ENCODE assay signal across 9 cellular contexts in genomic region chr16:46961373-46962353, GRCh38. TPM values are rescaled to one million over a fixed set of nuclear protein-coding genes. Genes with fewer than 3 reads are reported as not detected.
DNase-seq lines count a peak whose midpoint lies in the region; ATAC-seq and TF ChIP-seq lines count a peak whose summit lies in the region.
"Had no signal": no experiment of that assay in that cellular context is flagged by ENCODE, and none has a peak within 500 bp of the region (broad histone marks: within the 10 kb centered on the region; RNA-seq: fewer than 3 reads in every experiment).

No MANE protein-coding gene starts in this region.

- no peak overlapping the region for H3K27ac ChIP-seq in thyroid gland
- H3K27ac ChIP-seq: testis had no signal

- POLR2A ChIA-PET in naive thymus-derived CD8-positive, alpha-beta T cell (lab: Charles Lee) = interaction anchor here (2.9 kb wide), 1 partner anchor 11 kb away, joined by 16 read pairs; the partner anchor contains the start of gene DNAJA2

- TF ChIP-seq CTCF in thyroid gland (IDR thresholded peaks at IDR 0.05) = no peak

- no peaks in the 10 kb centered on the region for H3K9me3 ChIP-seq in thyroid gland
- H3K9me3 ChIP-seq: testis had no signal

- H3K4me3 ChIP-seq in thyroid gland (replicated peaks in 1 of 3) = no peak overlapping the region
- H3K4me3 ChIP-seq: testis had no signal

- H3K4me1 ChIP-seq in thyroid gland = no peaks in the 10 kb centered on the region
- H3K4me1 ChIP-seq: testis had no signal

- H3K36me3 ChIP-seq in thyroid gland = peaks cover 74 to 81% of the 10 kb centered on the region in 2 donors

- intact Hi-C loops in thyroid gland (cut with DNase I) = no loop called here

- H3K36me3 Mint-ChIP-seq in activated T-helper 17 cell treated with anti-CD3 and anti-CD28 coated beads, Interleukin-2, amount 50 U/mL, for 72 hours (ENCODE audit: low read depth) = peaks cover 100% of the 10 kb centered on the region
- peaks cover 0 to 97% (median 8%) of the 10 kb centered on the region in 3 donors for H3K36me3 Mint-ChIP-seq in naive thymus-derived CD8-positive, alpha-beta T cell

- peaks cover 15% of the 10 kb centered on the region for H3K4me1 Mint-ChIP-seq in activated T-helper 17 cell treated with anti-CD3 and anti-CD28 coated beads, Interleukin-2, amount 50 U/mL, for 72 hours
- peaks cover 23 to 44% (median 40%) of the 10 kb centered on the region in 4 donors for H3K4me1 Mint-ChIP-seq in naive thymus-derived CD8-positive, alpha-beta T cell

- DNase-seq in GF-D8 (lab: John Stamatoyannopoulos, UW) (peak; percentile 84), thyroid gland (no peak), NCI-H1105 treated with DMSO at 0.1 percent for 48 hours (lab: John Stamatoyannopoulos, UW) (no peak), SW 1271 (lab: John Stamatoyannopoulos, UW) (no peak), LoVo (ENCODE audit: low spot score) (no peak)
- DNase-seq in naive thymus-derived CD8-positive, alpha-beta T cell = peak in 6 of 10 donors; percentile 7 to 63 (median 44)
- DNase-seq: testis had no signal

- H3K9me3 Mint-ChIP-seq in activated T-helper 17 cell treated with anti-CD3 and anti-CD28 coated beads, Interleukin-2, amount 50 U/mL, for 72 hours = no peaks in the 10 kb centered on the region
- no peaks in the 10 kb centered on the region for H3K9me3 Mint-ChIP-seq in naive thymus-derived CD8-positive, alpha-beta T cell

- H3K27me3 Mint-ChIP-seq in activated T-helper 17 cell treated with anti-CD3 and anti-CD28 coated beads, Interleukin-2, amount 50 U/mL, for 72 hours = no peaks in the 10 kb centered on the region
- no peaks in the 10 kb centered on the region for H3K27me3 Mint-ChIP-seq in naive thymus-derived CD8-positive, alpha-beta T cell

- H3K4me3 Mint-ChIP-seq in activated T-helper 17 cell treated with anti-CD3 and anti-CD28 coated beads, Interleukin-2, amount 50 U/mL, for 72 hours = peak overlapping the region; percentile 63
- peak overlapping the region in 9 of 10 donors; percentile 21 to 65 (median 47) for H3K4me3 Mint-ChIP-seq in naive thymus-derived CD8-positive, alpha-beta T cell

- no peaks in the 10 kb centered on the region for H3K27me3 ChIP-seq in thyroid gland
- H3K27me3 ChIP-seq: testis had no signal

- no peak for TF ChIP-seq POLR2A in thyroid gland (IDR thresholded peaks at IDR 0.05)

- 84 to 87% methylated on average over 9 of the region's 9 CpGs for WGBS in thyroid gland, 2 donors

- peak; percentile 79 for ATAC-seq in HG03571 (IDR thresholded peaks at IDR 0.05; ENCODE audit: unreplicated experiment)
- ATAC-seq in activated T-helper 17 cell treated with anti-CD3 and anti-CD28 coated beads, Interleukin-2, amount 50 U/mL, for 72 hours (replicated peaks) = peak; percentile 100
- ATAC-seq in naive thymus-derived CD8-positive, alpha-beta T cell = peak; percentile 86 to 97

- H3K27ac Mint-ChIP-seq in activated T-helper 17 cell treated with anti-CD3 and anti-CD28 coated beads, Interleukin-2, amount 50 U/mL, for 72 hours = peak overlapping the region; percentile 88
- peak overlapping the region; percentile 82 to 96 (median 90) for H3K27ac Mint-ChIP-seq in naive thymus-derived CD8-positive, alpha-beta T cell

RNA-seq across cellular contexts. Expression of gene DNAJA2, which starts 11.8 kb away (rescaled TPM):
- total RNA-seq in activated T-helper 17 cell treated with anti-CD3 and anti-CD28 coated beads, Interleukin-2, amount 50 U/mL, for 72 hours = 10 to 100 TPM; 46.2 to 77.9 TPM
- 10 to 100 TPM; 77.1 to 83.0 TPM for total RNA-seq in naive thymus-derived CD8-positive, alpha-beta T cell
- polyA plus RNA-seq in naive thymus-derived CD8-positive, alpha-beta T cell = 10 to 100 TPM; 62.5 to 83.7 (median 62.8) TPM
- 10 to 100 TPM; 55.6 to 86.0 (median 62.1) TPM for total RNA-seq in thyroid gland

Comparison
In these comparisons a context has a peak if more than half of its experiments do, and no peak if none do; other contexts are left out.
1. DNase-seq: peak in GF-D8 (single experiment) and naive thymus-derived CD8-positive, alpha-beta T cell (6 of 10); none in thyroid gland (0 of 2), NCI-H1105 treated with DMSO at 0.1 percent for 48 hours (single experiment), SW 1271 (0 of 2) and LoVo (single experiment).
2. Peak in every context shown above with its lines, with median percentiles within 50 percentile points of each other: ATAC-seq.